ENCODE assay signal across 21 cellular contexts in genomic region chr6:41159415-41160082, GRCh38. TPM values are rescaled to one million over a fixed set of nuclear protein-coding genes. Genes with fewer than 3 reads are reported as not detected.
DNase-seq lines count a peak whose midpoint lies in the region; ATAC-seq and TF ChIP-seq lines count a peak whose summit lies in the region.
"Had no signal": no experiment of that assay in that cellular context is flagged by ENCODE, and none has a peak within 500 bp of the region (broad histone marks: within the 10 kb centered on the region; RNA-seq: fewer than 3 reads in every experiment).

No MANE protein-coding gene starts in this region.

- peak; percentile 34 for DNase-seq in H4 (ENCODE audit: low spot score)
- DNase-seq in NCI-H1694 (lab: John Stamatoyannopoulos, UW) = peak; percentile 82
- peak; percentile 7 for DNase-seq in NCI-H748 treated with DMSO at 0.1 percent for 48 hours (lab: John Stamatoyannopoulos, UW)
- peak; percentile 63 for DNase-seq in left kidney (ENCODE audit: low read depth, low spot score)
- DNase-seq in right atrium auricular region (ENCODE audit: low spot score) = no peak
- no peak for DNase-seq in GM10266 (ENCODE audit: extremely low spot score)
- DNase-seq: adrenal gland, Calu3, caudate nucleus, GOT3, mammary epithelial cell, nephron progenitor cell, OCI-M1, psoas muscle had no signal

- H3K27ac ChIP-seq in right atrium auricular region = no peak overlapping the region
- H3K27ac ChIP-seq: adrenal gland, psoas muscle, SJSA1 had no signal

- no peaks in the 10 kb centered on the region for H3K9me3 ChIP-seq in right atrium auricular region
- H3K9me3 ChIP-seq: adrenal gland, psoas muscle, SJSA1 had no signal

- H3K36me3 ChIP-seq in right atrium auricular region = no peaks in the 10 kb centered on the region
- H3K36me3 ChIP-seq: adrenal gland, SJSA1 had no signal

- no peak for ATAC-seq in GM18858 (IDR thresholded peaks at IDR 0.05; ENCODE audit: unreplicated experiment)
- ATAC-seq: activated CD4-positive, CD25-positive, alpha-beta regulatory T cell treated with anti-CD3 and anti-CD28 coated beads, Interleukin-2, amount 50 U/mL, for 24 hours; psoas muscle; stimulated activated effector memory CD8-positive, alpha-beta T cell treated with anti-CD3 and anti-CD28 coated beads, Interleukin-12 subunit alpha, Interleukin-12 subunit beta, amount 100 ng/mL, for 72 hours had no signal

- H3K27me3 ChIP-seq in right atrium auricular region = no peaks in the 10 kb centered on the region
- H3K27me3 ChIP-seq: adrenal gland had no signal

- H3K4me1 ChIP-seq in right atrium auricular region = no peaks in the 10 kb centered on the region
- H3K4me1 ChIP-seq: psoas muscle, SJSA1 had no signal

- H3K4me3 ChIP-seq in right atrium auricular region = no peak overlapping the region
- H3K4me3 ChIP-seq: adrenal gland, psoas muscle, SJSA1 had no signal

- TF ChIP-seq CTCF in right atrium auricular region (IDR thresholded peaks at IDR 0.05) (no peak), GM10266 (IDR thresholded peaks at IDR 0.05; ENCODE audit: control insufficient read depth, insufficient read depth, low read depth, missing control alignments) (no peak)

RNA-seq across cellular contexts. Expression of gene TREM2, which starts 3.4 kb away (rescaled TPM):
- total RNA-seq in H4 (2014; rRNA removed; shearing (Covaris generic)) = 0.27 TPM in 1 of 2 replicates, not detected in the other
- total RNA-seq in right atrium auricular region = 1 to 10 TPM; 1.6 to 7.0 TPM
- total RNA-seq: activated T-helper 2 cell treated with anti-CD3 and anti-CD28 coated beads, Interferon-gamma antibody, Interleukin-2, Interleukin-4, amounts not matched to agents 10 μg/mL and 5 μg/mL and 100 μg/mL, durations not matched to agents 14 hours and 24 hours and 36 hours; B cell; Calu3; SJSA1; T-helper 2 cell treated with Interferon-gamma antibody and Interleukin-4, amounts not matched to agents 100 ng/mL and 5 ng/mL, for 36 hours had no signal

RNA-seq across cellular contexts. Expression of gene TREML1, which starts 5.4 kb away (rescaled TPM):
- total RNA-seq in H4 (2014; rRNA removed; shearing (Covaris generic)) = not detected in 2 replicates
- total RNA-seq in right atrium auricular region = not detected
- total RNA-seq: activated T-helper 2 cell treated with anti-CD3 and anti-CD28 coated beads, Interferon-gamma antibody, Interleukin-2, Interleukin-4, amounts not matched to agents 10 μg/mL and 5 μg/mL and 100 μg/mL, durations not matched to agents 14 hours and 24 hours and 36 hours; B cell; Calu3; SJSA1; T-helper 2 cell treated with Interferon-gamma antibody and Interleukin-4, amounts not matched to agents 100 ng/mL and 5 ng/mL, for 36 hours had no signal

RNA-seq across cellular contexts. Expression of gene TREML2, which starts 41.4 kb away (rescaled TPM):
- total RNA-seq in H4 (2014; rRNA removed; shearing (Covaris generic)) = 0.10 TPM in 1 of 2 replicates, not detected in the other
- under 1 TPM in 1 of 2 donors, not detected in 1; 0.12 TPM for total RNA-seq in right atrium auricular region
- total RNA-seq: Calu3, SJSA1 had no signal

Comparison
In these comparisons a context has a peak if more than half of its experiments do, and no peak if none do; other contexts are left out.
1. DNase-seq: peak in H4 (single experiment), NCI-H1694 (single experiment), NCI-H748 treated with DMSO at 0.1 percent for 48 hours (single experiment) and left kidney (single experiment); none in right atrium auricular region (single experiment) and GM10266 (single experiment).